28 cellular contexts compared by ENCODE assay signal in genomic region chr7:110786576-110786975, GRCh38.
DNase-seq lines count a peak whose midpoint lies in the region; ATAC-seq, FAIRE-seq and TF ChIP-seq lines count a peak whose summit lies in the region.
"Had no signal": no experiment of that assay in that cellular context is flagged by ENCODE, and none has a peak within 500 bp of the region (broad histone marks: within the 10 kb centered on the region; RNA-seq: fewer than 3 reads in every experiment).

No MANE protein-coding gene starts in this region.

- intact Hi-C loops in heart right ventricle (cut with DNase I), result no loop called here
- intact Hi-C loops in transverse colon (cut with DNase I; ENCODE audit: low total_unique reads), result no loop called here

- H3K27ac ChIP-seq in heart right ventricle (no peak overlapping the region), transverse colon (no peak overlapping the region)
- H3K27ac ChIP-seq: colonic mucosa, tibial nerve, WERI-Rb-1 had no signal

- in situ Hi-C loops in transverse colon (cut with MboI; ENCODE audit: low pct_ligation_motif_present in 1 of 4, low pct_unique_long_range_greater_than_20kb in 1 of 4, low sequenced_read_pairs in 3 of 4), result no loop called here

- 56 to 73% methylated on average over 1 of the region's 1 CpG for WGBS in heart right ventricle, 2 donors
- WGBS in transverse colon (ENCODE audit: low coverage in 1 of 2), 2 donors, result 72 to 100% methylated on average over 1 of the region's 1 CpG

- H3K27me3 ChIP-seq in heart right ventricle (no peaks in the 10 kb centered on the region), transverse colon (no peaks in the 10 kb centered on the region)
- H3K27me3 ChIP-seq: colonic mucosa, tibial nerve had no signal

- H3K4me1 ChIP-seq in heart right ventricle, result peaks cover 0 to 10% (median 0%) of the 10 kb centered on the region in 9 donors
- H3K4me1 ChIP-seq in transverse colon, result no peaks in the 10 kb centered on the region
- H3K4me1 ChIP-seq: colonic mucosa, tibial nerve had no signal

- no peak for TF ChIP-seq EP300 in transverse colon (IDR thresholded peaks at IDR 0.05; ENCODE audit: low read depth)

- TF ChIP-seq CTCF in heart right ventricle (IDR thresholded peaks at IDR 0.05) (no peak), transverse colon (IDR thresholded peaks at IDR 0.05) (no peak), D721Med (IDR thresholded peaks at IDR 0.05; ENCODE audit: insufficient read depth, missing control alignments) (no peak)

- no peak overlapping the region for H3K4me3 ChIP-seq in heart right ventricle
- H3K4me3 ChIP-seq in transverse colon, result no peak overlapping the region
- H3K4me3 ChIP-seq: colonic mucosa, tibial nerve had no signal

- no peak for ATAC-seq in heart right ventricle
- ATAC-seq: HepG2; left colon; natural killer cell treated with Interleukin-12 subunit alpha and Interleukin-12 subunit beta and Interleukin-15 and Interleukin-18, amount 100 ng/mL, for 72 hours; T-cell had no signal

- no peak for FAIRE-seq in D721Med (lab: Jason Lieb, UNC)
- FAIRE-seq: bronchial epithelial cell, GM12891, HepG2 had no signal

- H3K36me3 ChIP-seq in heart right ventricle (no peaks in the 10 kb centered on the region), transverse colon (no peaks in the 10 kb centered on the region)
- H3K36me3 ChIP-seq: colonic mucosa, tibial nerve, WERI-Rb-1 had no signal

- DNase-seq in NCI-H82 (lab: John Stamatoyannopoulos, UW) (peak; percentile 56), NCI-H82 treated with DMSO at 0.1 percent for 48 hours (lab: John Stamatoyannopoulos, UW; ENCODE audit: unreplicated experiment) (no peak), NCI-H1694 (lab: John Stamatoyannopoulos, UW) (peak; percentile 89), NCI-H446 (lab: John Stamatoyannopoulos, UW) (peak; percentile 22 to 70), renal cortical epithelial cell (ENCODE audit: low read depth) (peak; percentile 21), heart right ventricle (no peak), transverse colon (no peak), D721Med (ENCODE audit: insufficient read length, low spot score) (no peak)
- DNase-seq: activated CD4-positive, alpha-beta T cell treated with anti-CD3 and anti-CD28 coated beads, Interleukin-2, amount 10 ng/mL, durations not matched to agents 24 days and 14 days; activated CD8-positive, alpha-beta memory T cell treated with anti-CD3 and anti-CD28 coated beads for 24 hours; activated effector memory CD4-positive, alpha-beta T cell treated with Interleukin-2 at 50 U/mL for 16 hours; anterior cingulate cortex; CD4-positive, alpha-beta T cell; colonic mucosa; effector CD8-positive, alpha-beta T cell; HCEC 1CT; left colon; MM.1S; NCI-H226; NK-92 treated with Interleukin-12 subunit alpha and Interleukin-12 subunit beta, amount 100 ng/mL, for 24 hours; stimulated activated CD4-positive, alpha-beta T cell treated with anti-CD3 and anti-CD28 coated beads, Interleukin-4, amount 100 ng/mL, for 4 hours; T-cell; WERI-Rb-1 had no signal

- no peak for TF ChIP-seq POLR2A in transverse colon (IDR thresholded peaks at IDR 0.05)

- H3K9me3 ChIP-seq in heart right ventricle, result no peaks in the 10 kb centered on the region
- no peaks in the 10 kb centered on the region for H3K9me3 ChIP-seq in transverse colon
- H3K9me3 ChIP-seq: colonic mucosa, tibial nerve had no signal

Comparison
In these comparisons a context has a peak if more than half of its experiments do, and no peak if none do; other contexts are left out.
1. DNase-seq: peak in NCI-H82 (single experiment), NCI-H1694 (single experiment), NCI-H446 (2 of 2) and renal cortical epithelial cell (single experiment); none in NCI-H82 treated with DMSO at 0.1 percent for 48 hours (single experiment), heart right ventricle (0 of 2), transverse colon (single experiment) and D721Med (single experiment).